In the genomic region with DNA sequence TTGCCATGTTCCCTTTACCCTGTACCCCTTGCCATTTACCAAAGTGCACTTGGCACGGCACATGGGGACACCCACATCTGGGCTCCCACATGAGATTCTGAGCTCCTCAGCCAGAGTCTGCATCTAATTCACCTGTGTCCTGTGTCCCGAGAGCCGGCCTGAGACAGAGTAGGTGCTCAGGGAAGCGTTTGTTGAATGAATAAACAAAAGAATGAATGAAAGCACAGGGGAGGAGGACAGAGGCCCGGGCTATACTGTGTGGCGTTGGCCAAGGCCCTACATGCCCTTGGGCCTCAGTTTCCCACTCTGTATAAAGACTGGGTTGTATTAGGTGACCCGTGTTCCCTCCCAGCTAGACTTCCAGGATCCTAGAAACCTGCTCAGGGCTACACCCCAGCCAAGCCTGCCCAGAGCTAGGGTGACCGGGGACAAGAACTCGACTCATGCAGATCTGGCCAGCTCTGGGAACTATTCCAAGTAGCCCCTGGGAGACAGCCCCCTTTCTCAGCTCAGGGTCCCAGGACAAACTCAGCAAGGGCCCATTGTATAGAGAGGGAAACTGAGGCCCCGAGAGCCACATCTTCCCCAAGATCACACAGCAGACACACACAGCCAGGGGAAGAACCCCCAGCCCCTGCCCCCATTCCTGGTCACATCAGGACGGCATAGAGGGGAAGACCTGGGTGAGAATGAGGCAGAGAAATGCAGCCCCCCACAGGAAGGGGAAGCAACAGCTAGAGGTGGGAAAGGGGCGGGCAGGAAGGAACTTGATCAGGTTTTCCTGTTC, we compare ENCODE assay signal across 2 cellular contexts.
A peak's percentile ranks its signal among the peaks of the same experiment; 100 is the strongest.
TF ChIP-seq lines count a peak whose summit lies in the region.

No MANE protein-coding gene starts in this region.

TF ChIP-seq in HepG2, 621 proteins besides CTCF, POLR2A, EP300 and RAD21:
- TF ChIP-seq RNF2 (conservative IDR thresholded peaks at IDR 0.05; ENCODE audit: low read depth) (no peak), ZFX (CRISPR knock-in tag; IDR thresholded peaks at IDR 0.05; ENCODE audit: low read depth) (0 out of 2 replicates have a peak, but pooled peaks have one; percentile 8), ZNF629 (CRISPR knock-in tag; conservative IDR thresholded peaks at IDR 0.05) (peak; percentile 80), ZNF3 (CRISPR knock-in tag; IDR thresholded peaks at IDR 0.05) (peak; percentile 90), ZNF34 (CRISPR knock-in tag; IDR thresholded peaks at IDR 0.05; ENCODE audit: borderline replicate concordance) (0 out of 2 replicates have a peak, but pooled peaks have one; percentile 9)

TF ChIP-seq in K562, 482 proteins besides CTCF, POLR2A, EP300 and RAD21 (continues in another document):
- no peak for TF ChIP-seq FOSL1 (tag; conservative IDR thresholded peaks at IDR 0.05)
- TF ChIP-seq, protein P1, sequence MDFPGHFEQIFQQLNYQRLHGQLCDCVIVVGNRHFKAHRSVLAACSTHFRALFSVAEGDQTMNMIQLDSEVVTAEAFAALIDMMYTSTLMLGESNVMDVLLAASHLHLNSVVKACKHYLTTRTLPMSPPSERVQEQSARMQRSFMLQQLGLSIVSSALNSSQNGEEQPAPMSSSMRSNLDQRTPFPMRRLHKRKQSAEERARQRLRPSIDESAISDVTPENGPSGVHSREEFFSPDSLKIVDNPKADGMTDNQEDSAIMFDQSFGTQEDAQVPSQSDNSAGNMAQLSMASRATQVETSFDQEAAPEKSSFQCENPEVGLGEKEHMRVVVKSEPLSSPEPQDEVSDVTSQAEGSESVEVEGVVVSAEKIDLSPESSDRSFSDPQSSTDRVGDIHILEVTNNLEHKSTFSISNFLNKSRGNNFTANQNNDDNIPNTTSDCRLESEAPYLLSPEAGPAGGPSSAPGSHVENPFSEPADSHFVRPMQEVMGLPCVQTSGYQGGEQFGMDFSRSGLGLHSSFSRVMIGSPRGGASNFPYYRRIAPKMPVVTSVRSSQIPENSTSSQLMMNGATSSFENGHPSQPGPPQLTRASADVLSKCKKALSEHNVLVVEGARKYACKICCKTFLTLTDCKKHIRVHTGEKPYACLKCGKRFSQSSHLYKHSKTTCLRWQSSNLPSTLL (IDR thresholded peaks at IDR 0.05), result no peak
- peak; percentile 71; the same call in 1 of the 2 replicates for TF ChIP-seq BCOR (IDR thresholded peaks at IDR 0.05)
- TF ChIP-seq, protein P2, sequence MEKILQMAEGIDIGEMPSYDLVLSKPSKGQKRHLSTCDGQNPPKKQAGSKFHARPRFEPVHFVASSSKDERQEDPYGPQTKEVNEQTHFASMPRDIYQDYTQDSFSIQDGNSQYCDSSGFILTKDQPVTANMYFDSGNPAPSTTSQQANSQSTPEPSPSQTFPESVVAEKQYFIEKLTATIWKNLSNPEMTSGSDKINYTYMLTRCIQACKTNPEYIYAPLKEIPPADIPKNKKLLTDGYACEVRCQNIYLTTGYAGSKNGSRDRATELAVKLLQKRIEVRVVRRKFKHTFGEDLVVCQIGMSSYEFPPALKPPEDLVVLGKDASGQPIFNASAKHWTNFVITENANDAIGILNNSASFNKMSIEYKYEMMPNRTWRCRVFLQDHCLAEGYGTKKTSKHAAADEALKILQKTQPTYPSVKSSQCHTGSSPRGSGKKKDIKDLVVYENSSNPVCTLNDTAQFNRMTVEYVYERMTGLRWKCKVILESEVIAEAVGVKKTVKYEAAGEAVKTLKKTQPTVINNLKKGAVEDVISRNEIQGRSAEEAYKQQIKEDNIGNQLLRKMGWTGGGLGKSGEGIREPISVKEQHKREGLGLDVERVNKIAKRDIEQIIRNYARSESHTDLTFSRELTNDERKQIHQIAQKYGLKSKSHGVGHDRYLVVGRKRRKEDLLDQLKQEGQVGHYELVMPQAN (IDR thresholded peaks at IDR 0.05; ENCODE audit: borderline replicate concordance), result no peak
- TF ChIP-seq, protein P3, sequence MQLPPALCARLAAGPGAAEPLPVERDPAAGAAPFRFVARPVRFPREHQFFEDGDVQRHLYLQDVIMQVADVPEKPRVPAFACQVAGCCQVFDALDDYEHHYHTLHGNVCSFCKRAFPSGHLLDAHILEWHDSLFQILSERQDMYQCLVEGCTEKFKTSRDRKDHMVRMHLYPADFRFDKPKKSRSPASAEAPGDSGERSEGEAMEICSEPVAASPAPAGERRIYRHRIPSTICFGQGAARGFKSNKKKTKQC (CRISPR knock-in tag; IDR thresholded peaks at IDR 0.05), result no peak
- peak; percentile 43 for TF ChIP-seq CHD4 (IDR thresholded peaks at IDR 0.05; ENCODE audit: insufficient read depth, insufficient replicate concordance, low read depth, low read length, poor library complexity, severe bottlenecking)
- no peak for TF ChIP-seq ZNF668 (CRISPR knock-in tag; IDR thresholded peaks at IDR 0.05)
- no peak for TF ChIP-seq RCOR1 (IDR thresholded peaks at IDR 0.05; ENCODE audit: borderline replicate concordance in 1 of 2, low read depth in 2 of 2, low read length in 2 of 2)
- TF ChIP-seq, protein P4, sequence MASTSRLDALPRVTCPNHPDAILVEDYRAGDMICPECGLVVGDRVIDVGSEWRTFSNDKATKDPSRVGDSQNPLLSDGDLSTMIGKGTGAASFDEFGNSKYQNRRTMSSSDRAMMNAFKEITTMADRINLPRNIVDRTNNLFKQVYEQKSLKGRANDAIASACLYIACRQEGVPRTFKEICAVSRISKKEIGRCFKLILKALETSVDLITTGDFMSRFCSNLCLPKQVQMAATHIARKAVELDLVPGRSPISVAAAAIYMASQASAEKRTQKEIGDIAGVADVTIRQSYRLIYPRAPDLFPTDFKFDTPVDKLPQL (IDR thresholded peaks at IDR 0.05; ENCODE audit: extremely low read depth, insufficient read length), result no peak
- peak; percentile 6; the same call in 1 of the 2 replicates for TF ChIP-seq NFIC (IDR thresholded peaks at IDR 0.05)
- TF ChIP-seq GATA2 (CRISPR knock-in tag; IDR thresholded peaks at IDR 0.05), result peak; percentile 13; the same call in 1 of the 2 replicates
- TF ChIP-seq PHF21A (IDR thresholded peaks at IDR 0.05; ENCODE audit: borderline replicate concordance, low read depth), result no peak
- no peak for TF ChIP-seq TAF9B (IDR thresholded peaks at IDR 0.05; ENCODE audit: partially characterized antibody)
- TF ChIP-seq ZNF3 (CRISPR knock-in tag; IDR thresholded peaks at IDR 0.05), result peak; percentile 94
- TF ChIP-seq, protein P5, sequence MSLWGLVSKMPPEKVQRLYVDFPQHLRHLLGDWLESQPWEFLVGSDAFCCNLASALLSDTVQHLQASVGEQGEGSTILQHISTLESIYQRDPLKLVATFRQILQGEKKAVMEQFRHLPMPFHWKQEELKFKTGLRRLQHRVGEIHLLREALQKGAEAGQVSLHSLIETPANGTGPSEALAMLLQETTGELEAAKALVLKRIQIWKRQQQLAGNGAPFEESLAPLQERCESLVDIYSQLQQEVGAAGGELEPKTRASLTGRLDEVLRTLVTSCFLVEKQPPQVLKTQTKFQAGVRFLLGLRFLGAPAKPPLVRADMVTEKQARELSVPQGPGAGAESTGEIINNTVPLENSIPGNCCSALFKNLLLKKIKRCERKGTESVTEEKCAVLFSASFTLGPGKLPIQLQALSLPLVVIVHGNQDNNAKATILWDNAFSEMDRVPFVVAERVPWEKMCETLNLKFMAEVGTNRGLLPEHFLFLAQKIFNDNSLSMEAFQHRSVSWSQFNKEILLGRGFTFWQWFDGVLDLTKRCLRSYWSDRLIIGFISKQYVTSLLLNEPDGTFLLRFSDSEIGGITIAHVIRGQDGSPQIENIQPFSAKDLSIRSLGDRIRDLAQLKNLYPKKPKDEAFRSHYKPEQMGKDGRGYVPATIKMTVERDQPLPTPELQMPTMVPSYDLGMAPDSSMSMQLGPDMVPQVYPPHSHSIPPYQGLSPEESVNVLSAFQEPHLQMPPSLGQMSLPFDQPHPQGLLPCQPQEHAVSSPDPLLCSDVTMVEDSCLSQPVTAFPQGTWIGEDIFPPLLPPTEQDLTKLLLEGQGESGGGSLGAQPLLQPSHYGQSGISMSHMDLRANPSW (CRISPR knock-in tag; IDR thresholded peaks at IDR 0.05), result no peak
- no peak for TF ChIP-seq MEIS2 (IDR thresholded peaks at IDR 0.05; ENCODE audit: partially characterized antibody)
- no peak for TF ChIP-seq PCBP2 (IDR thresholded peaks at IDR 0.05; ENCODE audit: low read depth, low read length, poor library complexity, severe bottlenecking)
- TF ChIP-seq, protein P6, sequence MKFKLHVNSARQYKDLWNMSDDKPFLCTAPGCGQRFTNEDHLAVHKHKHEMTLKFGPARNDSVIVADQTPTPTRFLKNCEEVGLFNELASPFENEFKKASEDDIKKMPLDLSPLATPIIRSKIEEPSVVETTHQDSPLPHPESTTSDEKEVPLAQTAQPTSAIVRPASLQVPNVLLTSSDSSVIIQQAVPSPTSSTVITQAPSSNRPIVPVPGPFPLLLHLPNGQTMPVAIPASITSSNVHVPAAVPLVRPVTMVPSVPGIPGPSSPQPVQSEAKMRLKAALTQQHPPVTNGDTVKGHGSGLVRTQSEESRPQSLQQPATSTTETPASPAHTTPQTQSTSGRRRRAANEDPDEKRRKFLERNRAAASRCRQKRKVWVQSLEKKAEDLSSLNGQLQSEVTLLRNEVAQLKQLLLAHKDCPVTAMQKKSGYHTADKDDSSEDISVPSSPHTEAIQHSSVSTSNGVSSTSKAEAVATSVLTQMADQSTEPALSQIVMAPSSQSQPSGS (CRISPR knock-in tag; IDR thresholded peaks at IDR 0.05), result no peak
- no peak for TF ChIP-seq ZNF124 (CRISPR knock-in tag; IDR thresholded peaks at IDR 0.05)
- TF ChIP-seq GATAD2A (IDR thresholded peaks at IDR 0.05), result 0 out of 2 replicates have a peak, but pooled peaks have one; percentile 40
- TF ChIP-seq KDM1A (IDR thresholded peaks at IDR 0.05), result peak; percentile 14 to 52; a peak in 1 of 4 replicates
- no peak for TF ChIP-seq ELF4 (CRISPR knock-in tag; IDR thresholded peaks at IDR 0.05)
- TF ChIP-seq TGIF2 (CRISPR knock-in tag; IDR thresholded peaks at IDR 0.05), result no peak
- no peak for TF ChIP-seq SAP30 (IDR thresholded peaks at IDR 0.05; ENCODE audit: borderline replicate concordance, insufficient read depth, low read depth, low read length, poor library complexity, severe bottlenecking)
- TF ChIP-seq, protein P7, sequence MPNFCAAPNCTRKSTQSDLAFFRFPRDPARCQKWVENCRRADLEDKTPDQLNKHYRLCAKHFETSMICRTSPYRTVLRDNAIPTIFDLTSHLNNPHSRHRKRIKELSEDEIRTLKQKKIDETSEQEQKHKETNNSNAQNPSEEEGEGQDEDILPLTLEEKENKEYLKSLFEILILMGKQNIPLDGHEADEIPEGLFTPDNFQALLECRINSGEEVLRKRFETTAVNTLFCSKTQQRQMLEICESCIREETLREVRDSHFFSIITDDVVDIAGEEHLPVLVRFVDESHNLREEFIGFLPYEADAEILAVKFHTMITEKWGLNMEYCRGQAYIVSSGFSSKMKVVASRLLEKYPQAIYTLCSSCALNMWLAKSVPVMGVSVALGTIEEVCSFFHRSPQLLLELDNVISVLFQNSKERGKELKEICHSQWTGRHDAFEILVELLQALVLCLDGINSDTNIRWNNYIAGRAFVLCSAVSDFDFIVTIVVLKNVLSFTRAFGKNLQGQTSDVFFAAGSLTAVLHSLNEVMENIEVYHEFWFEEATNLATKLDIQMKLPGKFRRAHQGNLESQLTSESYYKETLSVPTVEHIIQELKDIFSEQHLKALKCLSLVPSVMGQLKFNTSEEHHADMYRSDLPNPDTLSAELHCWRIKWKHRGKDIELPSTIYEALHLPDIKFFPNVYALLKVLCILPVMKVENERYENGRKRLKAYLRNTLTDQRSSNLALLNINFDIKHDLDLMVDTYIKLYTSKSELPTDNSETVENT (CRISPR knock-in tag; IDR thresholded peaks at IDR 0.05), result no peak
- TF ChIP-seq PRPF4 (IDR thresholded peaks at IDR 0.05; ENCODE audit: insufficient read depth, low read depth, low read length, poor library complexity, severe bottlenecking), result no peak
- TF ChIP-seq ARHGAP35 (IDR thresholded peaks at IDR 0.05; ENCODE audit: partially characterized antibody), result no peak
- TF ChIP-seq CREB1 (IDR thresholded peaks at IDR 0.05), result no peak
- no peak for TF ChIP-seq CREB1 (CRISPR knock-in tag; IDR thresholded peaks at IDR 0.05)
- TF ChIP-seq, protein P8, sequence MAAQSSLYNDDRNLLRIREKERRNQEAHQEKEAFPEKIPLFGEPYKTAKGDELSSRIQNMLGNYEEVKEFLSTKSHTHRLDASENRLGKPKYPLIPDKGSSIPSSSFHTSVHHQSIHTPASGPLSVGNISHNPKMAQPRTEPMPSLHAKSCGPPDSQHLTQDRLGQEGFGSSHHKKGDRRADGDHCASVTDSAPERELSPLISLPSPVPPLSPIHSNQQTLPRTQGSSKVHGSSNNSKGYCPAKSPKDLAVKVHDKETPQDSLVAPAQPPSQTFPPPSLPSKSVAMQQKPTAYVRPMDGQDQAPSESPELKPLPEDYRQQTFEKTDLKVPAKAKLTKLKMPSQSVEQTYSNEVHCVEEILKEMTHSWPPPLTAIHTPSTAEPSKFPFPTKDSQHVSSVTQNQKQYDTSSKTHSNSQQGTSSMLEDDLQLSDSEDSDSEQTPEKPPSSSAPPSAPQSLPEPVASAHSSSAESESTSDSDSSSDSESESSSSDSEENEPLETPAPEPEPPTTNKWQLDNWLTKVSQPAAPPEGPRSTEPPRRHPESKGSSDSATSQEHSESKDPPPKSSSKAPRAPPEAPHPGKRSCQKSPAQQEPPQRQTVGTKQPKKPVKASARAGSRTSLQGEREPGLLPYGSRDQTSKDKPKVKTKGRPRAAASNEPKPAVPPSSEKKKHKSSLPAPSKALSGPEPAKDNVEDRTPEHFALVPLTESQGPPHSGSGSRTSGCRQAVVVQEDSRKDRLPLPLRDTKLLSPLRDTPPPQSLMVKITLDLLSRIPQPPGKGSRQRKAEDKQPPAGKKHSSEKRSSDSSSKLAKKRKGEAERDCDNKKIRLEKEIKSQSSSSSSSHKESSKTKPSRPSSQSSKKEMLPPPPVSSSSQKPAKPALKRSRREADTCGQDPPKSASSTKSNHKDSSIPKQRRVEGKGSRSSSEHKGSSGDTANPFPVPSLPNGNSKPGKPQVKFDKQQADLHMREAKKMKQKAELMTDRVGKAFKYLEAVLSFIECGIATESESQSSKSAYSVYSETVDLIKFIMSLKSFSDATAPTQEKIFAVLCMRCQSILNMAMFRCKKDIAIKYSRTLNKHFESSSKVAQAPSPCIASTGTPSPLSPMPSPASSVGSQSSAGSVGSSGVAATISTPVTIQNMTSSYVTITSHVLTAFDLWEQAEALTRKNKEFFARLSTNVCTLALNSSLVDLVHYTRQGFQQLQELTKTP (IDR thresholded peaks at IDR 0.05; ENCODE audit: low read depth in 1 of 2, partially characterized antibody in 2 of 2), result no peak
- TF ChIP-seq PPARD (CRISPR knock-in tag; IDR thresholded peaks at IDR 0.05), result no peak
- TF ChIP-seq U2AF1 (optimal IDR thresholded peaks at IDR 0.05; ENCODE audit: low read depth, low read length), result no peak
- no peak for TF ChIP-seq NR2F6 (CRISPR knock-in tag; IDR thresholded peaks at IDR 0.05)
- TF ChIP-seq CSDE1 (IDR thresholded peaks at IDR 0.05), result no peak
- TF ChIP-seq, protein P9, sequence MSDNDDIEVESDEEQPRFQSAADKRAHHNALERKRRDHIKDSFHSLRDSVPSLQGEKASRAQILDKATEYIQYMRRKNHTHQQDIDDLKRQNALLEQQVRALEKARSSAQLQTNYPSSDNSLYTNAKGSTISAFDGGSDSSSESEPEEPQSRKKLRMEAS (CRISPR knock-in tag; IDR thresholded peaks at IDR 0.05), result 0 out of 2 replicates have a peak, but pooled peaks have one; percentile 9
- TF ChIP-seq TCF3 (CRISPR knock-in tag; IDR thresholded peaks at IDR 0.05), result no peak
- TF ChIP-seq, protein P10, sequence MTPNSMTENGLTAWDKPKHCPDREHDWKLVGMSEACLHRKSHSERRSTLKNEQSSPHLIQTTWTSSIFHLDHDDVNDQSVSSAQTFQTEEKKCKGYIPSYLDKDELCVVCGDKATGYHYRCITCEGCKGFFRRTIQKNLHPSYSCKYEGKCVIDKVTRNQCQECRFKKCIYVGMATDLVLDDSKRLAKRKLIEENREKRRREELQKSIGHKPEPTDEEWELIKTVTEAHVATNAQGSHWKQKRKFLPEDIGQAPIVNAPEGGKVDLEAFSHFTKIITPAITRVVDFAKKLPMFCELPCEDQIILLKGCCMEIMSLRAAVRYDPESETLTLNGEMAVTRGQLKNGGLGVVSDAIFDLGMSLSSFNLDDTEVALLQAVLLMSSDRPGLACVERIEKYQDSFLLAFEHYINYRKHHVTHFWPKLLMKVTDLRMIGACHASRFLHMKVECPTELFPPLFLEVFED (CRISPR knock-in tag; conservative IDR thresholded peaks at IDR 0.05), result no peak
- TF ChIP-seq ZNF75A (CRISPR knock-in tag; IDR thresholded peaks at IDR 0.05), result no peak
- TF ChIP-seq ZNF79 (CRISPR knock-in tag; IDR thresholded peaks at IDR 0.05; ENCODE audit: low read depth), result no peak
